Comparison of ENCODE assay signal across 23 cellular contexts in genomic region chr2:16073921-16074425, GRCh38.
A peak's percentile ranks its signal among the peaks of the same experiment; 100 is the strongest.
DNase-seq lines count a peak whose midpoint lies in the region; ATAC-seq, FAIRE-seq and TF ChIP-seq lines count a peak whose summit lies in the region.
"Had no signal": no experiment of that assay in that cellular context is flagged by ENCODE, and none has a peak within 500 bp of the region (broad histone marks: within the 10 kb centered on the region; RNA-seq: fewer than 3 reads in every experiment).

No MANE protein-coding gene starts in this region.

- peaks cover 34% of the 10 kb centered on the region for H3K4me1 ChIP-seq in BE2C
- H3K4me1 ChIP-seq in BLaER1 treated with 17β-estradiol and CSF1 and Interleukin-3, amounts not matched to agents 10 nM and 100 nM, result peaks cover 0 to 26% (median 18%) of the 10 kb centered on the region in 10 experiments; a peak in 13 of 20 replicates
- H3K4me1 ChIP-seq in naive thymus-derived CD4-positive, alpha-beta T cell (ENCODE audit: control insufficient read depth in 2 of 2, insufficient read depth in 2 of 2, low read length in 2 of 2), result no peaks in the 10 kb centered on the region
- H3K4me1 ChIP-seq: A549 had no signal

- no peaks in the 10 kb centered on the region for H3K4me1 Mint-ChIP-seq in naive thymus-derived CD4-positive, alpha-beta T cell
- no peaks in the 10 kb centered on the region for H3K4me1 Mint-ChIP-seq in activated CD4-positive, alpha-beta T cell treated with anti-CD3 and anti-CD28 coated beads for 36 hours
- H3K4me1 Mint-ChIP-seq: CD14-positive monocyte; CD8-positive, alpha-beta memory T cell had no signal

- no peaks in the 10 kb centered on the region for H3K27me3 ChIP-seq in BE2C
- H3K27me3 ChIP-seq in BLaER1 treated with 17β-estradiol and CSF1 and Interleukin-3, amounts not matched to agents 10 nM and 100 nM, result no peaks in the 10 kb centered on the region
- H3K27me3 ChIP-seq in naive thymus-derived CD4-positive, alpha-beta T cell (ENCODE audit: control insufficient read depth in 2 of 2, insufficient read depth in 2 of 2, low read length in 2 of 2), result no peaks in the 10 kb centered on the region

- no peaks in the 10 kb centered on the region for H3K9me3 Mint-ChIP-seq in naive thymus-derived CD4-positive, alpha-beta T cell
- H3K9me3 Mint-ChIP-seq in activated CD4-positive, alpha-beta T cell treated with anti-CD3 and anti-CD28 coated beads for 36 hours (ENCODE audit: low read depth), result no peaks in the 10 kb centered on the region
- H3K9me3 Mint-ChIP-seq: CD4-positive, alpha-beta T cell had no signal

- no peak overlapping the region for H3K4me3 Mint-ChIP-seq in naive thymus-derived CD4-positive, alpha-beta T cell
- H3K4me3 Mint-ChIP-seq in activated CD4-positive, alpha-beta T cell treated with anti-CD3 and anti-CD28 coated beads for 36 hours, result no peak overlapping the region
- H3K4me3 Mint-ChIP-seq: CD14-positive monocyte; CD4-positive, alpha-beta T cell; CD8-positive, alpha-beta memory T cell had no signal

- H3K27ac ChIP-seq in BLaER1 treated with 17β-estradiol and CSF1 and Interleukin-3, amounts not matched to agents 10 nM and 100 nM, result no peak overlapping the region
- no peak overlapping the region for H3K27ac ChIP-seq in naive thymus-derived CD4-positive, alpha-beta T cell (ENCODE audit: low read depth, low read length)
- H3K27ac ChIP-seq: A549 had no signal

- intact Hi-C loops in naive thymus-derived CD4-positive, alpha-beta T cell (cut with micrococcal nuclease), result no loop called here
- intact Hi-C loops in activated CD4-positive, alpha-beta T cell treated with anti-CD3 and anti-CD28 coated beads for 36 hours (cut with DNase I, micrococcal nuclease), result no loop called here

- FAIRE-seq in GM12891 (lab: Jason Lieb, UNC), result no peak
- FAIRE-seq: A549, D721Med, GM12878, GM18507 had no signal

- peaks cover 49% of the 10 kb centered on the region for H3K9me3 ChIP-seq in BE2C
- peaks cover 0 to 5% (median 0%) of the 10 kb centered on the region in 11 experiments; a peak in 1 of 22 replicates for H3K9me3 ChIP-seq in BLaER1 treated with 17β-estradiol and CSF1 and Interleukin-3, amounts not matched to agents 10 nM and 100 nM (replicated peaks in 1 of 11)
- H3K9me3 ChIP-seq in naive thymus-derived CD4-positive, alpha-beta T cell (ENCODE audit: control insufficient read depth in 2 of 3, low read length in 3 of 3), result no peaks in the 10 kb centered on the region
- H3K9me3 ChIP-seq: A549 had no signal

- no peak overlapping the region for H3K4me3 ChIP-seq in BE2C (ENCODE audit: low read depth, low read length)
- H3K4me3 ChIP-seq in BLaER1 treated with 17β-estradiol and CSF1 and Interleukin-3, amounts not matched to agents 10 nM and 100 nM, result no peak overlapping the region; a peak in 1 of 20 replicates
- H3K4me3 ChIP-seq in naive thymus-derived CD4-positive, alpha-beta T cell (ENCODE audit: low read length), result no peak overlapping the region
- H3K4me3 ChIP-seq: A549, GM12878 had no signal

- DNase-seq in BE2C (peak; percentile 99), GM12891 (ENCODE audit: insufficient read length, low spot score) (no peak)
- DNase-seq in naive thymus-derived CD4-positive, alpha-beta T cell, result no peak
- DNase-seq in activated CD4-positive, alpha-beta T cell treated with anti-CD3 and anti-CD28 coated beads for 36 hours, result no peak
- DNase-seq: 8988T; ACHN; AML-193; CD4-positive, alpha-beta T cell; CD8-positive, alpha-beta memory T cell; DMS 273 treated with DMSO at 0.1 percent for 48 hours; DMS79; EL; GDM1; GOT3; H7 had no signal

- H3K27ac Mint-ChIP-seq in naive thymus-derived CD4-positive, alpha-beta T cell, result no peak overlapping the region
- no peak overlapping the region for H3K27ac Mint-ChIP-seq in activated CD4-positive, alpha-beta T cell treated with anti-CD3 and anti-CD28 coated beads for 36 hours
- H3K27ac Mint-ChIP-seq: CD4-positive, alpha-beta T cell; CD8-positive, alpha-beta memory T cell had no signal

- H3K36me3 ChIP-seq in BE2C, result no peaks in the 10 kb centered on the region
- H3K36me3 ChIP-seq in BLaER1 treated with 17β-estradiol and CSF1 and Interleukin-3, amounts not matched to agents 10 nM and 100 nM, result no peaks in the 10 kb centered on the region
- no peaks in the 10 kb centered on the region for H3K36me3 ChIP-seq in naive thymus-derived CD4-positive, alpha-beta T cell (ENCODE audit: control insufficient read depth in 2 of 3, insufficient read depth in 3 of 3, low read length in 3 of 3)

- peak; percentile 5 for ATAC-seq in naive thymus-derived CD4-positive, alpha-beta T cell
- no peak for ATAC-seq in HG03342 (IDR thresholded peaks at IDR 0.05; ENCODE audit: unreplicated experiment)
- ATAC-seq in activated CD4-positive, alpha-beta T cell treated with anti-CD3 and anti-CD28 coated beads for 36 hours, result no peak
- ATAC-seq: A549, GM12878, HCT116 had no signal

- no peak for TF ChIP-seq CTCF in BE2C (IDR thresholded peaks at IDR 0.05; ENCODE audit: low read depth, low read length)

- TF ChIP-seq POLR2A in GM12891 (IDR thresholded peaks at IDR 0.05; ENCODE audit: low read depth, low read length), result no peak

- POLR2A ChIA-PET in naive thymus-derived CD4-positive, alpha-beta T cell (lab: Charles Lee), result no interaction called here
- POLR2A ChIA-PET in activated CD4-positive, alpha-beta T cell treated with anti-CD3 and anti-CD28 coated beads for 36 hours (lab: Charles Lee), result no interaction called here

- no peaks in the 10 kb centered on the region for H4K20me1 ChIP-seq in BLaER1 treated with 17β-estradiol and CSF1 and Interleukin-3, amounts not matched to agents 10 nM and 100 nM

- H3K4me2 ChIP-seq in BLaER1 treated with 17β-estradiol and CSF1 and Interleukin-3, amounts not matched to agents 10 nM and 100 nM, result peak overlapping the region in 7 of 11 experiments; percentile 33 to 68 (median 64); a peak in 15 of 22 replicates
- H3K4me2 ChIP-seq: A549 had no signal

- no peaks in the 10 kb centered on the region for H3K36me3 Mint-ChIP-seq in naive thymus-derived CD4-positive, alpha-beta T cell
- H3K36me3 Mint-ChIP-seq in activated CD4-positive, alpha-beta T cell treated with anti-CD3 and anti-CD28 coated beads for 36 hours (ENCODE audit: low read depth), result no peaks in the 10 kb centered on the region
- H3K36me3 Mint-ChIP-seq: CD14-positive monocyte; CD8-positive, alpha-beta memory T cell had no signal

- CTCF ChIA-PET in naive thymus-derived CD4-positive, alpha-beta T cell (lab: Charles Lee), result no interaction called here
- CTCF ChIA-PET in activated CD4-positive, alpha-beta T cell treated with anti-CD3 and anti-CD28 coated beads for 36 hours (lab: Charles Lee), result no interaction called here

- no peak overlapping the region for H3K9ac ChIP-seq in BLaER1 treated with 17β-estradiol and CSF1 and Interleukin-3, amounts not matched to agents 10 nM and 100 nM

- H3K27me3 Mint-ChIP-seq in naive thymus-derived CD4-positive, alpha-beta T cell, result no peaks in the 10 kb centered on the region
- no peaks in the 10 kb centered on the region for H3K27me3 Mint-ChIP-seq in activated CD4-positive, alpha-beta T cell treated with anti-CD3 and anti-CD28 coated beads for 36 hours
- H3K27me3 Mint-ChIP-seq: CD4-positive, alpha-beta T cell had no signal

TF ChIP-seq in GM12891, 5 proteins besides CTCF, POLR2A, EP300 and RAD21:
- TF ChIP-seq POU2F2 (IDR thresholded peaks at IDR 0.05; ENCODE audit: low read depth, low read length), result no peak
- TF ChIP-seq TAF1 (IDR thresholded peaks at IDR 0.05; ENCODE audit: low read depth, low read length), result no peak
- TF ChIP-seq POLR2AphosphoS5 (IDR thresholded peaks at IDR 0.05; ENCODE audit: low read depth, low read length), result no peak
- TF ChIP-seq SPI1 (IDR thresholded peaks at IDR 0.05; ENCODE audit: low read depth, low read length), result no peak
- no peak for TF ChIP-seq PAX5 (IDR thresholded peaks at IDR 0.05; ENCODE audit: insufficient read depth, low read length, severe bottlenecking)
TF ChIP-seq in GM12891: peak in this region for 0.
